In genomic region chr5:120532835-120533234, GRCh38 we compare ENCODE assay signal across 2 cellular contexts.
TF ChIP-seq lines count a peak whose summit lies in the region.

No MANE protein-coding gene starts in this region.

TF ChIP-seq in IMR-90, 13 proteins besides CTCF, POLR2A, EP300 and RAD21:
- TF ChIP-seq CHD1 (IDR thresholded peaks at IDR 0.05; ENCODE audit: low read depth, low read length) (no peak), USF2 (IDR thresholded peaks at IDR 0.05; ENCODE audit: low read depth, low read length) (no peak), RCOR1 (IDR thresholded peaks at IDR 0.05; ENCODE audit: insufficient replicate concordance, low read length) (no peak), NFE2L2 (IDR thresholded peaks at IDR 0.05; ENCODE audit: low read depth, low read length) (no peak), MXI1 (IDR thresholded peaks at IDR 0.05; ENCODE audit: borderline replicate concordance, low read depth, low read length) (no peak), BHLHE40 (IDR thresholded peaks at IDR 0.05; ENCODE audit: low read depth, low read length) (no peak), MAFK (IDR thresholded peaks at IDR 0.05; ENCODE audit: low read depth, low read length) (no peak), MAZ (IDR thresholded peaks at IDR 0.05; ENCODE audit: borderline replicate concordance, low read depth, low read length) (no peak), CEBPB (IDR thresholded peaks at IDR 0.05; ENCODE audit: low read depth, low read length) (no peak), RFX5 (IDR thresholded peaks at IDR 0.05; ENCODE audit: low read depth, low read length) (no peak), FOS (IDR thresholded peaks at IDR 0.05; ENCODE audit: low read depth, low read length) (no peak), SMC3 (IDR thresholded peaks at IDR 0.05; ENCODE audit: low read depth, low read length) (no peak)
- TF ChIP-seq, protein P1, sequence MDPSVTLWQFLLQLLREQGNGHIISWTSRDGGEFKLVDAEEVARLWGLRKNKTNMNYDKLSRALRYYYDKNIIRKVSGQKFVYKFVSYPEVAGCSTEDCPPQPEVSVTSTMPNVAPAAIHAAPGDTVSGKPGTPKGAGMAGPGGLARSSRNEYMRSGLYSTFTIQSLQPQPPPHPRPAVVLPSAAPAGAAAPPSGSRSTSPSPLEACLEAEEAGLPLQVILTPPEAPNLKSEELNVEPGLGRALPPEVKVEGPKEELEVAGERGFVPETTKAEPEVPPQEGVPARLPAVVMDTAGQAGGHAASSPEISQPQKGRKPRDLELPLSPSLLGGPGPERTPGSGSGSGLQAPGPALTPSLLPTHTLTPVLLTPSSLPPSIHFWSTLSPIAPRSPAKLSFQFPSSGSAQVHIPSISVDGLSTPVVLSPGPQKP (IDR thresholded peaks at IDR 0.05; ENCODE audit: borderline replicate concordance, low read depth, low read length): no peak

TF ChIP-seq in K562, 482 proteins besides CTCF, POLR2A, EP300 and RAD21:
- TF ChIP-seq SP1 (CRISPR knock-in tag; IDR thresholded peaks at IDR 0.05) (no peak), STAT5B (CRISPR knock-in tag; IDR thresholded peaks at IDR 0.05) (no peak), POLR2AphosphoS5 (IDR thresholded peaks at IDR 0.05; ENCODE audit: control insufficient read depth, insufficient read depth, low read depth, low read length) (no peak), DIDO1 (tag; IDR thresholded peaks at IDR 0.05; ENCODE audit: low read depth) (no peak), POU5F1 (IDR thresholded peaks at IDR 0.05; ENCODE audit: borderline replicate concordance, low read depth, low read length, partially characterized antibody) (no peak)
